In the genomic region with DNA sequence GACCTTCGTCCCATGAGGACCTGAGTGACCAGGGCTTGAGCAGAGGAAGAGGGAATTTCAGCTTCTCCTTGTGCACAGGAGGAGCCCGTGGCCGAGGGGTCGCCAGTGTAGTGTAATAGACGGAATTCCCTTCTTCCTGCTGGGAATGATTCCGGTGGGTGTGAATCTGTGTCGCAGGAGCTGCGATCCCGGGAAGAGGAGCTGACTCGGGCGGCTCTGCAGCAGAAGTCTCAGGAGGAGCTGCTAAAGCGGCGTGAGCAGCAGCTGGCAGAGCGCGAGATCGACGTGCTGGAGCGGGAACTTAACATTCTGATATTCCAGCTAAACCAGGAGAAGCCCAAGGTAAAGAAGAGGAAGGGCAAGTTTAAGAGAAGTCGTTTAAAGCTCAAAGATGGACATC, we compare ENCODE assay signal across 19 cellular contexts.
"Had no signal": no experiment of that assay in that cellular context is flagged by ENCODE, and none has a peak within 500 bp of the region (broad histone marks: within the 10 kb centered on the region; RNA-seq: fewer than 3 reads in every experiment).

No MANE protein-coding gene starts in this region.

- DNase-seq: activated B cell treated with CpG ODN at 0.5 μM for 24 hours; activated CD4-positive, alpha-beta T cell treated with anti-CD3 and anti-CD28 coated beads for 48 hours; activated CD8-positive, alpha-beta memory T cell treated with anti-CD3 and anti-CD28 coated beads, Interleukin-2, amount 50 U/mL, for 48 hours; activated gamma-delta T cell treated with Interleukin-2 at 50 U/mL for 16 hours; amniotic stem cell; caudate nucleus; foreskin melanocyte; immature natural killer cell; left cardiac atrium; lower lobe of right lung; midbrain; pancreas; stimulated activated CD4-positive, alpha-beta T cell treated with anti-CD3 and anti-CD28 coated beads, Interleukin-2, amount 100 ng/mL, for 48 hours; stimulated activated naive CD4-positive, alpha-beta T cell; substantia nigra; T-helper 2 cell; transverse colon had no signal

- H3K36me3 Mint-ChIP-seq: activated naive CD8-positive, alpha-beta T cell; immature natural killer cell had no signal

- H3K27ac ChIP-seq: lower lobe of right lung, transverse colon, vagina had no signal

- H3K27me3 ChIP-seq: pancreas, transverse colon, vagina had no signal

- H3K27me3 Mint-ChIP-seq: activated B cell treated with CpG ODN at 0.5 μM for 24 hours had no signal

- H3K4me3 Mint-ChIP-seq: activated B cell treated with CpG ODN at 0.5 μM for 24 hours; activated naive CD8-positive, alpha-beta T cell; immature natural killer cell had no signal

- H3K9me3 Mint-ChIP-seq: activated B cell treated with CpG ODN at 0.5 μM for 24 hours, immature natural killer cell had no signal

- H3K36me3 ChIP-seq: lower lobe of right lung, transverse colon, vagina had no signal

- H3K9me3 ChIP-seq: lower lobe of right lung, pancreas, transverse colon, vagina had no signal

- H3K4me1 Mint-ChIP-seq: immature natural killer cell had no signal

- H3K27ac Mint-ChIP-seq: activated B cell treated with CpG ODN at 0.5 μM for 24 hours; activated naive CD8-positive, alpha-beta T cell had no signal

- H3K4me1 ChIP-seq: lower lobe of right lung, vagina had no signal

- H3K4me3 ChIP-seq: lower lobe of right lung, pancreas, transverse colon, vagina had no signal

- ATAC-seq: left cardiac atrium, lower lobe of right lung, pancreas had no signal
